In genomic region chr19:41307090-41307875, GRCh38 we compare ENCODE assay signal across 8 cellular contexts. TPM values are rescaled to one million over a fixed set of nuclear protein-coding genes. Genes with fewer than 3 reads are reported as not detected.
DNase-seq lines count a peak whose midpoint lies in the region; ATAC-seq and TF ChIP-seq lines count a peak whose summit lies in the region.

No MANE protein-coding gene starts in this region.

- POLR2A ChIA-PET in PC-9 (lab: Charles Lee; ENCODE audit: unreplicated experiment) = interaction anchor here (0.7 kb wide), 1 partner anchor 864 kb away, joined by 3 read pairs; no protein-coding TSS in a partner anchor

- H2AFZ ChIP-seq in DND-41 (ENCODE audit: low read depth, low read length) (no peak overlapping the region), PC-9 (no peak overlapping the region)

- no peak for TF ChIP-seq EP300 in sigmoid colon (IDR thresholded peaks at IDR 0.05)

- peaks cover 35% of the 10 kb centered on the region for H4K20me1 ChIP-seq in DND-41 (ENCODE audit: insufficient read depth, low read length)
- H4K20me1 ChIP-seq in PC-9 (ENCODE audit: insufficient read depth) = no peaks in the 10 kb centered on the region

- peak; percentile 20; the same call in 1 of the 3 replicates for ATAC-seq in DND-41 (ENCODE audit: insufficient read depth, low read depth)
- no peak for ATAC-seq in HG03045 (IDR thresholded peaks at IDR 0.05; ENCODE audit: unreplicated experiment)

- H3K4me2 ChIP-seq in DND-41 (ENCODE audit: insufficient read depth, low read length) = peak overlapping the region; percentile 80
- no peak overlapping the region for H3K4me2 ChIP-seq in PC-9

- TF ChIP-seq CTCF in DND-41 (IDR thresholded peaks at IDR 0.05; ENCODE audit: borderline replicate concordance, extremely low read depth, low read length, poor library complexity, severe bottlenecking) (no peak), PC-9 (conservative IDR thresholded peaks at IDR 0.05) (no peak), dorsolateral prefrontal cortex (IDR thresholded peaks at IDR 0.05 in 54 of 56, conservative IDR thresholded peaks at IDR 0.05 in 2 of 56; ENCODE audit: low read depth in 1 of 56, partially characterized antibody in 56 of 56) (no peak), sigmoid colon (IDR thresholded peaks at IDR 0.05) (no peak)

- no peaks in the 10 kb centered on the region for H3K9me2 ChIP-seq in PC-9 (ENCODE audit: insufficient read depth)

- no peak for TF ChIP-seq POLR2A in sigmoid colon (IDR thresholded peaks at IDR 0.05)

- H3K4me3 ChIP-seq in DND-41 (ENCODE audit: low read depth in 1 of 2, low read length in 2 of 2) = no peak overlapping the region
- H3K4me3 ChIP-seq in PC-9 = no peak overlapping the region
- H3K4me3 ChIP-seq in dorsolateral prefrontal cortex = no peak overlapping the region
- no peak overlapping the region for H3K4me3 ChIP-seq in sigmoid colon

- H3K27me3 ChIP-seq in DND-41 (ENCODE audit: insufficient read depth, low read length, poor library complexity) = no peaks in the 10 kb centered on the region
- no peaks in the 10 kb centered on the region for H3K27me3 ChIP-seq in PC-9 (ENCODE audit: insufficient read depth, low read depth)
- H3K27me3 ChIP-seq in dorsolateral prefrontal cortex = no peaks in the 10 kb centered on the region
- H3K27me3 ChIP-seq in sigmoid colon = no peaks in the 10 kb centered on the region

- peak overlapping the region; percentile 46 for H3K9ac ChIP-seq in DND-41 (ENCODE audit: low read depth, low read length)

- H3K4me1 ChIP-seq in DND-41 (ENCODE audit: insufficient read depth, low read length) = peaks cover 79% of the 10 kb centered on the region
- H3K4me1 ChIP-seq in PC-9 (replicated peaks; ENCODE audit: insufficient read depth) = peaks cover 16% of the 10 kb centered on the region
- H3K4me1 ChIP-seq in sigmoid colon = peaks cover 0 to 45% (median 38%) of the 10 kb centered on the region in 4 donors

- H3K9me3 ChIP-seq in DND-41 (ENCODE audit: insufficient read depth, low read length, severe bottlenecking) (no peaks in the 10 kb centered on the region), PC-9 (ENCODE audit: insufficient read depth, low read depth) (no peaks in the 10 kb centered on the region), sigmoid colon (no peaks in the 10 kb centered on the region)

- H3K79me2 ChIP-seq in DND-41 (ENCODE audit: insufficient read depth, low read length) (peaks cover 29% of the 10 kb centered on the region), PC-9 (ENCODE audit: low read depth) (peaks cover 17% of the 10 kb centered on the region)

- H3K36me3 ChIP-seq in DND-41 (ENCODE audit: insufficient read depth, low read length) = peaks cover 56% of the 10 kb centered on the region
- H3K36me3 ChIP-seq in PC-9 (ENCODE audit: low read depth) = peaks cover 7% of the 10 kb centered on the region; the same call in 1 of the 2 replicates
- H3K36me3 ChIP-seq in sigmoid colon = peaks cover 44 to 55% (median 45%) of the 10 kb centered on the region in 4 donors

- WGBS in sigmoid colon, 2 donors = 32 to 69% methylated on average over 8 of the region's 8 CpGs

- peaks cover 47% of the 10 kb centered on the region for H3F3A ChIP-seq in PC-9 (ENCODE audit: insufficient read depth, low read depth)

- intact Hi-C loops in PC-9 (cut with micrococcal nuclease; ENCODE audit: unreplicated experiment) (loop anchor here (5.0 kb wide), 2 partner anchors 105 to 180 kb away; no protein-coding TSS in a partner anchor), dorsolateral prefrontal cortex (cut with DNase I) (loop anchor here in 1 of 2 donors (5.0 kb wide), 1 partner anchor 105 kb away; no protein-coding TSS in a partner anchor), sigmoid colon (cut with DNase I) (loop anchor here (5.0 kb wide), 2 partner anchors 90 to 1020 kb away; partner anchors contain the start of genes AKT2 and AXL)

- no TSS peak for BruUV-seq in PC-9 (replicated peaks; lab: Mats Ljungman, UMichigan)

- CTCF ChIA-PET in PC-9 (lab: Charles Lee) = interaction anchor here (0.6 kb wide), 1 partner anchor 28 kb away, joined by 4 read pairs; no protein-coding TSS in a partner anchor

- peak; percentile 27 for DNase-seq in DND-41
- DNase-seq in PC-9 = no peak
- no peak for DNase-seq in dorsolateral prefrontal cortex
- no peak for DNase-seq in sigmoid colon
- DNase-seq in NCI-H1694 treated with DMSO at 0.1 percent for 48 hours (lab: John Stamatoyannopoulos, UW) = no peak
- no peak for DNase-seq in NCI-H2029 (lab: John Stamatoyannopoulos, UW)
- DNase-seq in glomerular visceral epithelial cell (ENCODE audit: extremely low spot score) = no peak

- H3K27ac ChIP-seq in DND-41 (ENCODE audit: low read length) = peak overlapping the region; percentile 78
- H3K27ac ChIP-seq in PC-9 = peak overlapping the region; percentile 28; the same call in 1 of the 2 replicates
- peak overlapping the region in 51 of 59 donors; percentile 41 to 100 (median 97) for H3K27ac ChIP-seq in dorsolateral prefrontal cortex
- H3K27ac ChIP-seq in sigmoid colon = peak overlapping the region; percentile 88 to 96 (median 95)

RNA-seq across cellular contexts. Expression of gene CCDC97, which starts 2.7 kb away (rescaled TPM):
- total RNA-seq in PC-9 (2021) (24.1 and 26.4 TPM in 2 replicates), dorsolateral prefrontal cortex (10 to 100 TPM; 18.1 to 45.4 (median 26.0) TPM), sigmoid colon (10 to 100 TPM in 1 of 4 donors, 1 to 10 TPM in 3; 8.7 to 16.6 (median 9.2) TPM)
- 10 to 100 TPM; 11.3 to 23.1 (median 15.6) TPM for polyA plus RNA-seq in sigmoid colon

RNA-seq across cellular contexts. Expression of gene HNRNPUL1, which starts 43.1 kb away (rescaled TPM):
- total RNA-seq in PC-9 (2021) = 248 and 266 TPM in 2 replicates
- 100 to 1,000 TPM in 114 of 120 experiments, 10 to 100 TPM in 6; 92.7 to 156 (median 118) TPM for total RNA-seq in dorsolateral prefrontal cortex
- total RNA-seq in sigmoid colon = 100 to 1,000 TPM; 120 to 153 (median 130) TPM
- 100 to 1,000 TPM in 1 of 3 donors, 10 to 100 TPM in 2; 61.9 to 133 (median 65.0) TPM for polyA plus RNA-seq in sigmoid colon

RNA-seq across cellular contexts. Expression of gene TGFB1, which starts 46.4 kb away (rescaled TPM):
- total RNA-seq in PC-9 (2021) (67.9 and 74.9 TPM in 2 replicates), dorsolateral prefrontal cortex (10 to 100 TPM in 104 of 120 experiments, 1 to 10 TPM in 16; 4.3 to 34.6 (median 13.8) TPM), sigmoid colon (10 to 100 TPM; 16.4 to 27.1 (median 18.1) TPM)
- polyA plus RNA-seq in sigmoid colon = 10 to 100 TPM in 1 of 3 donors, 1 to 10 TPM in 2; 6.5 to 25.0 (median 7.2) TPM

RNA-seq across cellular contexts. Expression of gene B9D2, which starts 56.7 kb away (rescaled TPM):
- total RNA-seq in PC-9 (2021) (8.0 and 10.8 TPM in 2 replicates), dorsolateral prefrontal cortex (10 to 100 TPM in 4 of 120 experiments, 1 to 10 TPM in 116; 3.0 to 12.9 (median 6.6) TPM), sigmoid colon (10 to 100 TPM in 3 of 4 donors, 1 to 10 TPM in 1; 7.5 to 14.5 (median 13.6) TPM)
- polyA plus RNA-seq in sigmoid colon = 10 to 100 TPM in 1 of 3 donors, 1 to 10 TPM in 2; 7.2 to 10.1 (median 8.4) TPM

Comparison
In these comparisons a context has a peak if more than half of its experiments do, and no peak if none do; other contexts are left out.
1. H3K27ac ChIP-seq: peak in every context shown above with its lines; median percentile 97 in dorsolateral prefrontal cortex; 95 in sigmoid colon; 78 in DND-41; 28 in PC-9.